6 cellular contexts compared by ENCODE assay signal in genomic region chr5:106324356-106324755, GRCh38.
"Had no signal": no experiment of that assay in that cellular context is flagged by ENCODE, and none has a peak within 500 bp of the region (broad histone marks: within the 10 kb centered on the region; RNA-seq: fewer than 3 reads in every experiment).

No MANE protein-coding gene starts in this region.

- H3K4me3 ChIP-seq: K562 had no signal

- H3K4me2 ChIP-seq: KMS-11 had no signal

- H3K9ac ChIP-seq: KMS-11 had no signal

- DNase-seq: IMR-90, KBM-7, KG1 had no signal

- H3K27ac ChIP-seq: HL-60, KMS-11 had no signal
